ENCODE assay signal across 17 cellular contexts in the genomic region with DNA sequence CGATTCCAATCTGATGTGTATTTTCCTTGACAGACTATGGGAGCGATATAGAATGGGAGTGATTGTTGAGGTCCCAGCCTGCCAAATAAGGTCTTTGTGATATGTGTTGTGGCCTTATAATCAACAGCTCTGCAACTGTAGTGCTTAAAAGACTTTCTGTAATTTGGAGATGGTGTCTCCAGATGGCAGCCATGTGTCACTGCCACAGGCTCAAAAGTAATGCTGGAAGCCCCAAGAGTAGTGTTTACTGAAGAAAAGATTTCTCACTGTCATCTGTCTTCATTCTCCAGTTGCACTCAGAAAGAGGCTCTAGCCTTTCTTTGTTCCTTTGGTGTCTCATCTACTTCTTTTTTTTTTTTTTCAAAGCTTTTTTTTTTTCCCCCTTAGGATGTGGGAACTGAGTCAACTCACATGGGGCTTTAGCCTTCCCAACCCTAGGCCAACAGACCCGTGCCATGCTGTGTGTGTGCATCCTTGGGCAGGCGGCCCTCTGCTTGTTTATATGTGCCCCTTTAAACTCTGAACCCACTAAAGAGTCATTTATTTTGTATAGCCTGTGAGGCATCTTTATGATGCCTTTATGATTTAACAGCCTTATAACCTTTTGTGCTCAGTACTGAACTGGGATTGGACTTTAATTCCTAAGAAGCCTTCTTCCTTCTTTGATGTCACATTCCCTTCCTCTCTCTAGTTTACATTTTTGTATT. TPM values are rescaled to one million over a fixed set of nuclear protein-coding genes. Genes with fewer than 3 reads are reported as not detected.
DNase-seq lines count a peak whose midpoint lies in the region; ATAC-seq and TF ChIP-seq lines count a peak whose summit lies in the region.
"Had no signal": no experiment of that assay in that cellular context is flagged by ENCODE, and none has a peak within 500 bp of the region (broad histone marks: within the 10 kb centered on the region; RNA-seq: fewer than 3 reads in every experiment).

No MANE protein-coding gene starts in this region.

- TF ChIP-seq POLR2A in upper lobe of left lung (IDR thresholded peaks at IDR 0.05) = no peak

- intact Hi-C loops in sciatic nerve (cut with DNase I) = no loop called here

- no peaks in the 10 kb centered on the region for H3K36me3 ChIP-seq in upper lobe of left lung
- H3K36me3 ChIP-seq: ascending aorta, HAP-1 had no signal

- ATAC-seq in sciatic nerve (peak; percentile 20), upper lobe of left lung (ENCODE audit: low FRiP score in 2 of 2) (no peak)
- ATAC-seq in stimulated activated naive CD8-positive, alpha-beta T cell treated with anti-CD3 and anti-CD28 coated beads, Interleukin-15, Interleukin-2, amounts not matched to agents 100 U/mL and 50 U/mL, for 24 hours = no peak

- no peak overlapping the region for H3K4me3 ChIP-seq in fibroblast of villous mesenchyme (ENCODE audit: low read depth, low read length)
- no peak overlapping the region for H3K4me3 ChIP-seq in upper lobe of left lung
- H3K4me3 ChIP-seq: ascending aorta, HAP-1 had no signal

- no peak overlapping the region for H3K27ac ChIP-seq in upper lobe of left lung
- H3K27ac ChIP-seq: ascending aorta had no signal

- DNase-seq in HT1080 (ENCODE audit: low read depth) (peak; percentile 28), RPMI7951 (ENCODE audit: low read depth) (peak; percentile 45), fibroblast of villous mesenchyme (ENCODE audit: low read depth) (peak; percentile 53), sciatic nerve (ENCODE audit: low spot score) (no peak), NCI-H2227 treated with DMSO at 0.1 percent for 48 hours (lab: John Stamatoyannopoulos, UW) (no peak), upper lobe of left lung (no peak)
- no peak for DNase-seq in stimulated activated naive CD8-positive, alpha-beta T cell treated with anti-CD3 and anti-CD28 coated beads, Interleukin-15, Interleukin-2, amounts not matched to agents 100 U/mL and 50 U/mL, for 24 hours
- DNase-seq: activated CD4-positive, alpha-beta T cell treated with anti-CD3 and anti-CD28 coated beads for 1 hour; activated CD8-positive, alpha-beta memory T cell treated with anti-CD3 and anti-CD28 coated beads, Interleukin-2, amount 50 U/mL, for 4 hours; activated gamma-delta T cell; cortex of kidney; DND-41; NCI-H2107; stimulated activated CD4-positive, alpha-beta T cell treated with anti-CD3 and anti-CD28 coated beads, Interleukin-4, amount 100 ng/mL, for 4 hours had no signal

- TF ChIP-seq CTCF in fibroblast of villous mesenchyme (IDR thresholded peaks at IDR 0.05; ENCODE audit: insufficient read depth, low read depth, low read length) (no peak), upper lobe of left lung (IDR thresholded peaks at IDR 0.05) (no peak)

- no peak for TF ChIP-seq EP300 in upper lobe of left lung (IDR thresholded peaks at IDR 0.05)

- no peaks in the 10 kb centered on the region for H3K4me1 ChIP-seq in upper lobe of left lung
- H3K4me1 ChIP-seq: ascending aorta, HAP-1 had no signal

- WGBS in upper lobe of left lung, 2 donors = 69 to 78% methylated on average over 4 of the region's 4 CpGs

- H3K9me3 ChIP-seq in upper lobe of left lung = no peaks in the 10 kb centered on the region
- H3K9me3 ChIP-seq: ascending aorta, HAP-1 had no signal

- H3K27me3 ChIP-seq in upper lobe of left lung = no peaks in the 10 kb centered on the region
- H3K27me3 ChIP-seq: ascending aorta had no signal

RNA-seq across cellular contexts. Expression of gene SRPX2, which starts 15.6 kb away (rescaled TPM):
- total RNA-seq in HT1080 (2014; rRNA removed; shearing (Covaris generic)) = 10.3 and 13.0 TPM in 2 replicates
- 9.3 and 11.4 TPM in 2 replicates for polyA plus RNA-seq in HT1080 (2015; cell fraction: cytosol; rRNA removed)
- 40.4 and 42.3 TPM in 2 replicates for polyA plus RNA-seq in HT1080 (2015; cell fraction: nucleus; rRNA removed)
- total RNA-seq in RPMI7951 (2014; rRNA removed; shearing (Covaris generic)) = 7.7 and 11.0 TPM in 2 replicates
- total RNA-seq in fibroblast of villous mesenchyme (44.1 and 66.1 TPM in 2 replicates), sciatic nerve (36.7 TPM), upper lobe of left lung (10 to 100 TPM; 14.6 to 39.8 (median 23.4) TPM)
- total RNA-seq: T-helper 2 cell treated with Interferon-gamma antibody and Interleukin-4, amounts not matched to agents 100 ng/mL and 5 ng/mL, for 36 hours had no signal

RNA-seq across cellular contexts. Expression of gene TSPAN6, which starts 23.0 kb away (rescaled TPM):
- 16.3 and 17.5 TPM in 2 replicates for total RNA-seq in HT1080 (2014; rRNA removed; shearing (Covaris generic))
- 16.4 and 17.7 TPM in 2 replicates for polyA plus RNA-seq in HT1080 (2015; cell fraction: cytosol; rRNA removed)
- 13.3 and 14.3 TPM in 2 replicates for polyA plus RNA-seq in HT1080 (2015; cell fraction: nucleus; rRNA removed)
- total RNA-seq in RPMI7951 (2014; rRNA removed; shearing (Covaris generic)) = 19.7 and 24.2 TPM in 2 replicates
- total RNA-seq in fibroblast of villous mesenchyme = 30.0 and 44.5 TPM in 2 replicates
- 33.3 TPM for total RNA-seq in sciatic nerve
- total RNA-seq in upper lobe of left lung = 10 to 100 TPM in 5 of 6 donors, 1 to 10 TPM in 1; 9.8 to 22.6 (median 17.1) TPM
- total RNA-seq: T-helper 2 cell treated with Interferon-gamma antibody and Interleukin-4, amounts not matched to agents 100 ng/mL and 5 ng/mL, for 36 hours had no signal

Comparison
In these comparisons a context has a peak if more than half of its experiments do, and no peak if none do; other contexts are left out.
1. DNase-seq: peak in HT1080 (single experiment), RPMI7951 (single experiment) and fibroblast of villous mesenchyme (single experiment); none in sciatic nerve (single experiment), stimulated activated naive CD8-positive, alpha-beta T cell treated with anti-CD3 and anti-CD28 coated beads, Interleukin-15, Interleukin-2, amounts not matched to agents 100 U/mL and 50 U/mL, for 24 hours (single experiment), NCI-H2227 treated with DMSO at 0.1 percent for 48 hours (single experiment) and upper lobe of left lung (0 of 2).